In genomic region chr19:11067356-11068113, GRCh38 we compare ENCODE assay signal across 13 cellular contexts. TPM values are rescaled to one million over a fixed set of nuclear protein-coding genes. Genes with fewer than 3 reads are reported as not detected.
DNase-seq lines count a peak whose midpoint lies in the region; ATAC-seq, FAIRE-seq and TF ChIP-seq lines count a peak whose summit lies in the region.
"Had no signal": no experiment of that assay in that cellular context is flagged by ENCODE, and none has a peak within 500 bp of the region (broad histone marks: within the 10 kb centered on the region; RNA-seq: fewer than 3 reads in every experiment).

No MANE protein-coding gene starts in this region.

- peak; percentile 18 for DNase-seq in stimulated activated CD4-positive, alpha-beta T cell treated with anti-CD3 and anti-CD28 coated beads, Interleukin-1b, Interleukin-23, amount 100 ng/mL, for 48 hours
- no peak for DNase-seq in stimulated activated CD4-positive, alpha-beta T cell treated with anti-CD3 and anti-CD28 coated beads, Interleukin-2, amount 100 ng/mL, for 24 hours
- DNase-seq in RCC 7860 (ENCODE audit: low spot score) (peak; percentile 9), glutamatergic neuron (no peak), KBM-7 (no peak), T-cell (no peak)
- no peak for DNase-seq in stimulated activated CD4-positive, alpha-beta T cell treated with anti-CD3 and anti-CD28 coated beads, Interleukin-12 subunit alpha, Interleukin-12 subunit beta, amount 100 ng/mL, for 4 hours
- DNase-seq: activated CD4-positive, alpha-beta memory T cell treated with anti-CD3 and anti-CD28 coated beads for 36 hours; dorsolateral prefrontal cortex; kidney; NCI-H1436 had no signal

- no peak for FAIRE-seq in RCC 7860 (lab: Jason Lieb, UNC)
- FAIRE-seq: kidney had no signal

- H3K4me1 Mint-ChIP-seq in glutamatergic neuron (ENCODE audit: low read depth, unreplicated experiment): peaks cover 7% of the 10 kb centered on the region
- peaks cover 0 to 6% (median 2%) of the 10 kb centered on the region in 3 donors for H3K4me1 Mint-ChIP-seq in T-cell

- no peak for TF ChIP-seq CTCF in glutamatergic neuron (IDR thresholded peaks at IDR 0.05; ENCODE audit: partially characterized antibody, unreplicated experiment)

- ATAC-seq in GM21619 (IDR thresholded peaks at IDR 0.05; ENCODE audit: unreplicated experiment) (no peak), T-cell (replicated peaks in 1 of 4) (no peak)

- H3K36me3 Mint-ChIP-seq in glutamatergic neuron (ENCODE audit: unreplicated experiment): no peaks in the 10 kb centered on the region
- H3K36me3 Mint-ChIP-seq in T-cell: peaks cover 15% of the 10 kb centered on the region

- CTCF ChIA-PET in T-cell (lab: Charles Lee): no interaction called here

- in situ Hi-C loops in KBM-7 (cut with MboI; ENCODE audit: low pct_unique_long_range_greater_than_20kb, low sequenced_read_pairs): no loop called here

- H3K27me3 Mint-ChIP-seq in glutamatergic neuron (ENCODE audit: unreplicated experiment) (peaks cover 16% of the 10 kb centered on the region), T-cell (no peaks in the 10 kb centered on the region)
- H3K27me3 Mint-ChIP-seq: activated CD4-positive, alpha-beta memory T cell treated with anti-CD3 and anti-CD28 coated beads for 36 hours had no signal

- H3K9me3 Mint-ChIP-seq in glutamatergic neuron (ENCODE audit: unreplicated experiment): peaks cover 16% of the 10 kb centered on the region
- H3K9me3 Mint-ChIP-seq in T-cell: no peaks in the 10 kb centered on the region
- H3K9me3 Mint-ChIP-seq: activated CD4-positive, alpha-beta memory T cell treated with anti-CD3 and anti-CD28 coated beads for 36 hours had no signal

- H3K27ac Mint-ChIP-seq in glutamatergic neuron (ENCODE audit: unreplicated experiment): peak overlapping the region; percentile 22
- no peak overlapping the region for H3K27ac Mint-ChIP-seq in T-cell
- H3K27ac Mint-ChIP-seq: activated CD4-positive, alpha-beta memory T cell treated with anti-CD3 and anti-CD28 coated beads for 36 hours had no signal

- H3K4me3 Mint-ChIP-seq in glutamatergic neuron (ENCODE audit: unreplicated experiment): no peak overlapping the region
- no peak overlapping the region for H3K4me3 Mint-ChIP-seq in T-cell
- H3K4me3 Mint-ChIP-seq: activated CD4-positive, alpha-beta memory T cell treated with anti-CD3 and anti-CD28 coated beads for 36 hours; neural progenitor cell had no signal

- POLR2A ChIA-PET in T-cell (lab: Charles Lee): interaction anchor here in 1 of 2 donors (0.6 kb wide), 1 partner anchor 578 kb away, joined by 11 read pairs; no protein-coding TSS in a partner anchor

RNA-seq across cellular contexts. Expression of gene LDLR, which starts 21.7 kb away (rescaled TPM):
- total RNA-seq in glutamatergic neuron (ENCODE audit: unreplicated experiment): 147 TPM
- total RNA-seq in T-cell: 10 to 100 TPM; 33.8 to 50.4 (median 42.0) TPM

Comparison
In these comparisons a context has a peak if more than half of its experiments do, and no peak if none do; other contexts are left out.
1. DNase-seq: peak in stimulated activated CD4-positive, alpha-beta T cell treated with anti-CD3 and anti-CD28 coated beads, Interleukin-1b, Interleukin-23, amount 100 ng/mL, for 48 hours (single experiment) and RCC 7860 (single experiment); none in stimulated activated CD4-positive, alpha-beta T cell treated with anti-CD3 and anti-CD28 coated beads, Interleukin-2, amount 100 ng/mL, for 24 hours (0 of 2), glutamatergic neuron (single experiment), KBM-7 (single experiment), stimulated activated CD4-positive, alpha-beta T cell treated with anti-CD3 and anti-CD28 coated beads, Interleukin-12 subunit alpha, Interleukin-12 subunit beta, amount 100 ng/mL, for 4 hours (single experiment) and T-cell (0 of 34).